In the genomic region with DNA sequence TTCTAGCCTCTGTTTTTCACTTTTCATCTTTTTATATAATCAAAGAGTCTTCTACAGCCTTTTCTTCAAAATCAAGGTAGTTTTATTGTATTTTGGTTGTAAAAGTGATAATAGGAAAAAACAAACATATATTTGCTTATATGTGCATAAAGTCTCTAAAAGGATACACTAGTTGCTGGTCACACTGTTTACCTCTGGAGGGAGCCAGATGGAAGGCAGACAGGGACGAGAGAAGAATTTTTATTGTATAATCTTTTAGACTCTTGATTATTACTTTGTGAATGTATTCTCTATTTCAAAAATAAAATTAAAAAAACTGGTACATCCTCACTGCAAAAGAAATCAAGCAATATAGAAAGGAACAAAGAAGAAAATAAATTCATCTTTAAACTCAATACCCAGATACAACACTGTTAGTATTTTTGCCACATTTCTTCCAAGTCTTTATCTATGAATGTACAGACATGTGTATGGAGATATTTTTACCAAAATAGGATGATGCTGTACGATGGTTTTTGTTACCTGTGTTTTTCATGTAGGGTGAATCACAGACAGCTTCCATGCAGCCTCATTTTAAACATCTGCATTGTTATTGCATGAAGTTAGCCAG, we compare ENCODE assay signal across 8 cellular contexts. TPM values are rescaled to one million over a fixed set of nuclear protein-coding genes. Genes with fewer than 3 reads are reported as not detected.
DNase-seq lines count a peak whose midpoint lies in the region; FAIRE-seq and TF ChIP-seq lines count a peak whose summit lies in the region.

No MANE protein-coding gene starts in this region.

- intact Hi-C loops in cardiac septum (cut with DNase I), result loop anchor here (5.0 kb wide), 1 partner anchor 348 kb away; no protein-coding TSS in a partner anchor
- intact Hi-C loops in activated CD4-positive, alpha-beta T cell treated with anti-CD3 and anti-CD28 coated beads, Interleukin-2, amount 10 ng/mL, durations not matched to agents 24 days and 14 days (cut with micrococcal nuclease), result loop anchor here (1.0 kb wide), 3 partner anchors 92 to 349 kb away; partner anchors contain the start of gene ALAD

- no peaks in the 10 kb centered on the region for H3K36me3 Mint-ChIP-seq in activated CD4-positive, alpha-beta T cell treated with anti-CD3 and anti-CD28 coated beads, Interleukin-2, amount 10 ng/mL, durations not matched to agents 24 days and 14 days (ENCODE audit: low read depth)

- H3F3A ChIP-seq in Loucy (ENCODE audit: low read depth), result no peaks in the 10 kb centered on the region
- no peaks in the 10 kb centered on the region for H3F3A ChIP-seq in smooth muscle cell (ENCODE audit: low read depth)

- H3K27ac Mint-ChIP-seq in activated CD4-positive, alpha-beta T cell treated with anti-CD3 and anti-CD28 coated beads, Interleukin-2, amount 10 ng/mL, durations not matched to agents 24 days and 14 days, result no peak overlapping the region

- peaks cover 2% of the 10 kb centered on the region for H3K4me1 Mint-ChIP-seq in activated CD4-positive, alpha-beta T cell treated with anti-CD3 and anti-CD28 coated beads, Interleukin-2, amount 10 ng/mL, durations not matched to agents 24 days and 14 days

- no peaks in the 10 kb centered on the region for H3K9me2 ChIP-seq in Loucy (replicated peaks; ENCODE audit: low read depth, low read length)

- 24% methylated on average over 2 of the region's 2 CpGs for WGBS in smooth muscle cell (ENCODE audit: low lambda C conversion rate)

- H3K4me1 ChIP-seq in cardiac muscle cell (ENCODE audit: low read depth), result no peaks in the 10 kb centered on the region
- H3K4me1 ChIP-seq in Loucy (ENCODE audit: insufficient read depth, low read length, poor library complexity, severe bottlenecking), result no peaks in the 10 kb centered on the region
- no peaks in the 10 kb centered on the region for H3K4me1 ChIP-seq in smooth muscle cell (ENCODE audit: low read depth)

- H3K79me2 ChIP-seq in Loucy (ENCODE audit: insufficient read depth, low read length), result no peaks in the 10 kb centered on the region
- no peaks in the 10 kb centered on the region for H3K79me2 ChIP-seq in smooth muscle cell (ENCODE audit: low read depth)

- no peak overlapping the region for H3K27ac ChIP-seq in cardiac muscle cell
- H3K27ac ChIP-seq in smooth muscle cell (ENCODE audit: low read depth), result no peak overlapping the region

- H3K9me3 ChIP-seq in cardiac muscle cell (ENCODE audit: low read depth) (no peaks in the 10 kb centered on the region), Loucy (ENCODE audit: insufficient read depth, low read depth, low read length) (no peaks in the 10 kb centered on the region), smooth muscle cell (replicated peaks; ENCODE audit: low read depth) (no peaks in the 10 kb centered on the region)

- DNase-seq in cardiac muscle cell (ENCODE audit: low read depth in 1 of 2, low spot score in 1 of 2) (peak; percentile 43 to 69), cardiac septum (ENCODE audit: low spot score) (no peak), frontal cortex (ENCODE audit: low spot score in 2 of 2) (peak; percentile 17 to 54), smooth muscle cell (lab: John Stamatoyannopoulos, UW; ENCODE audit: unreplicated experiment) (no peak), NCI-H526 treated with DMSO at 0.1 percent for 48 hours (lab: John Stamatoyannopoulos, UW) (no peak)
- peak; percentile 79 for DNase-seq in activated CD4-positive, alpha-beta T cell treated with anti-CD3 and anti-CD28 coated beads, Interleukin-2, amount 10 ng/mL, durations not matched to agents 24 days and 14 days
- DNase-seq in stimulated activated naive CD4-positive, alpha-beta T cell treated with Interleukin-2 at 50 U/mL for 16 hours (lab: John Stamatoyannopoulos, UW), result no peak

- H4K20me1 ChIP-seq in Loucy (ENCODE audit: insufficient read depth, low read length, poor library complexity, severe bottlenecking), result no peaks in the 10 kb centered on the region
- H4K20me1 ChIP-seq in smooth muscle cell (ENCODE audit: low read depth), result no peaks in the 10 kb centered on the region

- H3K9ac ChIP-seq in Loucy (ENCODE audit: low read depth, low read length, poor library complexity, severe bottlenecking), result no peak overlapping the region
- no peak overlapping the region for H3K9ac ChIP-seq in smooth muscle cell (ENCODE audit: low read depth)

- H3K36me3 ChIP-seq in cardiac muscle cell (no peaks in the 10 kb centered on the region), Loucy (ENCODE audit: insufficient read depth, low read length) (no peaks in the 10 kb centered on the region), smooth muscle cell (ENCODE audit: low read depth) (no peaks in the 10 kb centered on the region)

- H3K4me3 ChIP-seq in cardiac muscle cell (no peak overlapping the region), Loucy (ENCODE audit: low read length, poor library complexity, severe bottlenecking) (no peak overlapping the region), smooth muscle cell (no peak overlapping the region)

- peak; percentile 88 for FAIRE-seq in frontal cortex (lab: Jason Lieb, UNC)

- H3K27me3 ChIP-seq in cardiac muscle cell, result no peaks in the 10 kb centered on the region
- H3K27me3 ChIP-seq in Loucy (ENCODE audit: insufficient read depth, low read length, poor library complexity, severe bottlenecking), result no peaks in the 10 kb centered on the region
- no peaks in the 10 kb centered on the region for H3K27me3 ChIP-seq in smooth muscle cell (ENCODE audit: low read depth)

- H3K27me3 Mint-ChIP-seq in activated CD4-positive, alpha-beta T cell treated with anti-CD3 and anti-CD28 coated beads, Interleukin-2, amount 10 ng/mL, durations not matched to agents 24 days and 14 days, result peaks cover 3% of the 10 kb centered on the region

- no peak overlapping the region for H3K4me2 ChIP-seq in Loucy (ENCODE audit: low read depth, low read length, poor library complexity, severe bottlenecking)
- H3K4me2 ChIP-seq in smooth muscle cell, result no peak overlapping the region

- peak; percentile 79 for TF ChIP-seq CTCF in cardiac muscle cell (IDR thresholded peaks at IDR 0.05; ENCODE audit: low read depth, low read length)
- peak; percentile 88 for TF ChIP-seq CTCF in Loucy (conservative IDR thresholded peaks at IDR 0.05; ENCODE audit: low read length)
- peak; percentile 63 for TF ChIP-seq CTCF in smooth muscle cell (IDR thresholded peaks at IDR 0.05; ENCODE audit: borderline replicate concordance, insufficient read depth, poor library complexity, severe bottlenecking)

- H2AFZ ChIP-seq in Loucy (ENCODE audit: low read length) (no peak overlapping the region), smooth muscle cell (ENCODE audit: low read depth) (no peak overlapping the region)

- H3K4me3 Mint-ChIP-seq in activated CD4-positive, alpha-beta T cell treated with anti-CD3 and anti-CD28 coated beads, Interleukin-2, amount 10 ng/mL, durations not matched to agents 24 days and 14 days, result no peak overlapping the region

- H3K9me3 Mint-ChIP-seq in activated CD4-positive, alpha-beta T cell treated with anti-CD3 and anti-CD28 coated beads, Interleukin-2, amount 10 ng/mL, durations not matched to agents 24 days and 14 days, result no peaks in the 10 kb centered on the region

RNA-seq across cellular contexts. Expression of gene RNF183, which starts 6.1 kb away (rescaled TPM):
- total RNA-seq in cardiac muscle cell (0.06 and 0.53 TPM in 2 replicates), cardiac septum (not detected), frontal cortex (not detected), smooth muscle cell (0.09 and 2.3 TPM in 2 replicates)
- polyA plus RNA-seq in cardiac muscle cell (0.40 and 0.49 TPM in 2 replicates), smooth muscle cell (0.66 TPM in 1 of 2 replicates, not detected in the other)
- 0.12 TPM in 1 of 2 replicates, not detected in the other for total RNA-seq in activated CD4-positive, alpha-beta T cell treated with anti-CD3 and anti-CD28 coated beads, Interleukin-2, amount 10 ng/mL, durations not matched to agents 24 days and 14 days

RNA-seq across cellular contexts. Expression of gene WDR31, which starts 30.8 kb away (rescaled TPM):
- total RNA-seq in cardiac muscle cell (2.2 and 4.1 TPM in 2 replicates), cardiac septum (10.9 TPM), frontal cortex (2.4 TPM), smooth muscle cell (2.2 and 2.7 TPM in 2 replicates)
- polyA plus RNA-seq in cardiac muscle cell (5.4 and 8.8 TPM in 2 replicates), smooth muscle cell (1.2 and 1.6 TPM in 2 replicates)
- 2.2 and 2.7 TPM in 2 replicates for total RNA-seq in activated CD4-positive, alpha-beta T cell treated with anti-CD3 and anti-CD28 coated beads, Interleukin-2, amount 10 ng/mL, durations not matched to agents 24 days and 14 days

RNA-seq across cellular contexts. Expression of gene PRPF4, which starts 33.9 kb away (rescaled TPM):
- total RNA-seq in cardiac muscle cell, result 20.6 and 21.1 TPM in 2 replicates
- 26.7 and 30.6 TPM in 2 replicates for polyA plus RNA-seq in cardiac muscle cell
- total RNA-seq in cardiac septum, result 10.5 TPM
- total RNA-seq in activated CD4-positive, alpha-beta T cell treated with anti-CD3 and anti-CD28 coated beads, Interleukin-2, amount 10 ng/mL, durations not matched to agents 24 days and 14 days, result 63.6 and 64.6 TPM in 2 replicates
- 23.6 TPM for total RNA-seq in frontal cortex
- total RNA-seq in smooth muscle cell, result 18.5 and 22.9 TPM in 2 replicates
- 21.0 and 22.2 TPM in 2 replicates for polyA plus RNA-seq in smooth muscle cell

RNA-seq across cellular contexts. Expression of gene CDC26, which starts 33.9 kb away (rescaled TPM):
- total RNA-seq in cardiac muscle cell, result 29.7 and 33.9 TPM in 2 replicates
- 50.0 and 60.7 TPM in 2 replicates for polyA plus RNA-seq in cardiac muscle cell
- total RNA-seq in cardiac septum, result 35.1 TPM
- 52.0 and 57.4 TPM in 2 replicates for total RNA-seq in activated CD4-positive, alpha-beta T cell treated with anti-CD3 and anti-CD28 coated beads, Interleukin-2, amount 10 ng/mL, durations not matched to agents 24 days and 14 days
- total RNA-seq in frontal cortex, result 14.3 TPM
- 44.8 and 49.3 TPM in 2 replicates for total RNA-seq in smooth muscle cell
- 59.8 and 61.8 TPM in 2 replicates for polyA plus RNA-seq in smooth muscle cell

RNA-seq across cellular contexts. Expression of gene BSPRY, which starts 40.0 kb away (rescaled TPM):
- total RNA-seq in cardiac muscle cell, result 0.32 and 1.2 TPM in 2 replicates
- 0.93 and 2.1 TPM in 2 replicates for polyA plus RNA-seq in cardiac muscle cell
- 1.7 TPM for total RNA-seq in cardiac septum
- total RNA-seq in activated CD4-positive, alpha-beta T cell treated with anti-CD3 and anti-CD28 coated beads, Interleukin-2, amount 10 ng/mL, durations not matched to agents 24 days and 14 days, result 10.5 and 10.6 TPM in 2 replicates
- total RNA-seq in frontal cortex, result under 0.01 TPM
- 0.36 and 0.67 TPM in 2 replicates for total RNA-seq in smooth muscle cell
- polyA plus RNA-seq in smooth muscle cell, result 0.27 and 2.3 TPM in 2 replicates

Comparison
In these comparisons a context has a peak if more than half of its experiments do, and no peak if none do; other contexts are left out.
1. DNase-seq: peak in cardiac muscle cell (2 of 2), activated CD4-positive, alpha-beta T cell treated with anti-CD3 and anti-CD28 coated beads, Interleukin-2, amount 10 ng/mL, durations not matched to agents 24 days and 14 days (single experiment) and frontal cortex (2 of 2); none in cardiac septum (single experiment), smooth muscle cell (single experiment), NCI-H526 treated with DMSO at 0.1 percent for 48 hours (single experiment) and stimulated activated naive CD4-positive, alpha-beta T cell treated with Interleukin-2 at 50 U/mL for 16 hours (single experiment).
2. Peak in every context shown above with its lines, with median percentiles within 50 percentile points of each other: CTCF ChIP-seq.